16 cellular contexts compared by ENCODE assay signal in genomic region chr15:67224889-67225288, GRCh38.
"Had no signal": no experiment of that assay in that cellular context is flagged by ENCODE, and none has a peak within 500 bp of the region (broad histone marks: within the 10 kb centered on the region; RNA-seq: fewer than 3 reads in every experiment).

No MANE protein-coding gene starts in this region.

- ATAC-seq: activated CD8-positive, alpha-beta T cell treated with anti-CD3 and anti-CD28 coated beads for 36 hours; activated naive CD8-positive, alpha-beta T cell treated with anti-CD3 and anti-CD28 coated beads, Interleukin-2, amount 50 U/mL, for 24 hours; effector memory CD8-positive, alpha-beta T cell; left lung; sciatic nerve; stimulated activated naive CD8-positive, alpha-beta T cell treated with anti-CD3 and anti-CD28 coated beads, Interleukin-15, amount 100 ng/mL, for 72 hours; T-cell had no signal

- H3K27me3 ChIP-seq: left lung, testis had no signal

- H3K9me3 ChIP-seq: left lung, testis had no signal

- H3K4me3 ChIP-seq: left lung, testis had no signal

- H3K4me1 ChIP-seq: left lung, testis had no signal

- DNase-seq: activated CD8-positive, alpha-beta memory T cell treated with anti-CD3 and anti-CD28 coated beads, Interleukin-2, amount 50 U/mL, for 4 hours; activated CD8-positive, alpha-beta T cell treated with anti-CD3 and anti-CD28 coated beads for 36 hours; activated naive CD8-positive, alpha-beta T cell treated with anti-CD3 and anti-CD28 coated beads, Interleukin-2, amount 50 U/mL, for 24 hours; caudate nucleus; effector memory CD8-positive, alpha-beta T cell; erythroblast; foreskin melanocyte; head of caudate nucleus; left lung; nephron progenitor cell; stimulated activated CD4-positive, alpha-beta T cell treated with anti-CD3 and anti-CD28 coated beads, Interleukin-4, amount 100 ng/mL, for 1 hour; stimulated activated naive CD8-positive, alpha-beta T cell treated with anti-CD3 and anti-CD28 coated beads, Interleukin-15, amount 100 ng/mL, for 72 hours; T-cell; testis had no signal

- H3K27ac ChIP-seq: left lung, testis, VCaP had no signal
